ENCODE assay signal across 18 cellular contexts in genomic region chr1:19053486-19053885, GRCh38.
DNase-seq lines count a peak whose midpoint lies in the region; ATAC-seq, FAIRE-seq and TF ChIP-seq lines count a peak whose summit lies in the region.
"Had no signal": no experiment of that assay in that cellular context is flagged by ENCODE, and none has a peak within 500 bp of the region (broad histone marks: within the 10 kb centered on the region; RNA-seq: fewer than 3 reads in every experiment).

No MANE protein-coding gene starts in this region.

- H3K4ac ChIP-seq in H1 (replicated peaks; ENCODE audit: insufficient read length, low read depth, low read length) = no peak overlapping the region

- H2BK15ac ChIP-seq in H1 (ENCODE audit: low read length) = peak overlapping the region; percentile 61; the same call in 1 of the 2 replicates

- H4K8ac ChIP-seq in H1 (ENCODE audit: extremely low read depth, insufficient read depth, low read length) = no peak overlapping the region

- ATAC-seq in SK-N-SH treated with all-trans-retinoic acid at 6 μM for 48 hours = peak; percentile 9; the same call in 1 of the 3 replicates
- no peak; the same call in 2 of the 3 replicates for ATAC-seq in GM23338

- no peak for FAIRE-seq in H1 (lab: Jason Lieb, UNC)
- FAIRE-seq: A204.1, D721Med had no signal

- TF ChIP-seq EP300 in SK-N-SH (IDR thresholded peaks at IDR 0.05; ENCODE audit: borderline replicate concordance in 1 of 2, low read depth in 1 of 2, low read length in 1 of 2) (no peak), H1 (IDR thresholded peaks at IDR 0.05; ENCODE audit: borderline replicate concordance in 1 of 2, low read depth in 2 of 2, low read length in 2 of 2) (no peak), suprapubic skin (IDR thresholded peaks at IDR 0.05) (no peak)

- no peak overlapping the region for H3K27ac ChIP-seq in SK-N-SH (ENCODE audit: low read depth in 2 of 2, low read length in 1 of 2)
- no peak overlapping the region for H3K27ac ChIP-seq in H1 (ENCODE audit: low read depth, low read length)
- H3K27ac ChIP-seq in suprapubic skin = peak overlapping the region; percentile 24
- no peak overlapping the region for H3K27ac ChIP-seq in GM23338 (ENCODE audit: low read depth)

- DNase-seq in SK-N-SH = no peak
- DNase-seq in NCI-H345 (lab: John Stamatoyannopoulos, UW) = peak; percentile 71
- DNase-seq in H1 (ENCODE audit: low read depth in 1 of 2, low spot score in 2 of 2) = no peak
- no peak for DNase-seq in suprapubic skin (ENCODE audit: low spot score in 2 of 2)
- no peak for DNase-seq in islet precursor cell
- DNase-seq in GM23338 (ENCODE audit: low spot score) = no peak
- no peak for DNase-seq in NCI-H524 treated with DMSO at 0.1 percent for 48 hours (lab: John Stamatoyannopoulos, UW)
- DNase-seq: C1 segment of cervical spinal cord; CD8-positive, alpha-beta memory T cell; DMS79 treated with DMSO at 0.1 percent for 48 hours; KBM-7; NCI-H2029; NCI-H446; Right ventricle myocardium superior had no signal

- CTCF ChIA-PET in SK-N-SH (lab: Yijun Ruan, JAX) (interaction anchor here (1.3 to 1.5 kb wide), 4 partner anchors 11 to 170 kb away, joined by 3 to 8 read pairs (median 4); no protein-coding TSS in a partner anchor), H1 (lab: Charles Lee; ENCODE audit: partially characterized antibody) (interaction anchor here (0.6 to 3.1 kb wide), 11 partner anchors 12 to 1094 kb away, joined by 3 to 18 read pairs (median 6); no protein-coding TSS in a partner anchor)

- H3K27ac Mint-ChIP-seq in GM23338 = no peak overlapping the region
- H3K27ac Mint-ChIP-seq: T-helper 1 cell treated with Interleukin-12 subunit alpha and Interleukin-12 subunit beta and Interleukin-4 antibody, amounts not matched to agents 30 μg/mL and 1 μg/mL, for 36 hours had no signal

- no peaks in the 10 kb centered on the region for H3K79me2 ChIP-seq in SK-N-SH (ENCODE audit: insufficient read depth)
- no peaks in the 10 kb centered on the region for H3K79me2 ChIP-seq in H1 (ENCODE audit: control insufficient read depth in 1 of 2, insufficient read depth in 2 of 2, low read length in 2 of 2)
- no peaks in the 10 kb centered on the region for H3K79me2 ChIP-seq in GM23338 (replicated peaks; ENCODE audit: insufficient read depth)

- H2BK120ac ChIP-seq in H1 (replicated peaks; ENCODE audit: low read depth, low read length) = no peak overlapping the region

- H3K9me2 ChIP-seq in SK-N-SH (no peaks in the 10 kb centered on the region), GM23338 (ENCODE audit: insufficient read depth) (0 out of 2 replicates have a peak, but pooled peaks cover 2% of the 10 kb centered on the region)

- H3K27me3 ChIP-seq in SK-N-SH (ENCODE audit: insufficient read depth) (no peaks in the 10 kb centered on the region), H1 (replicated peaks in 1 of 4; ENCODE audit: control insufficient read depth in 3 of 4, extremely low read depth in 1 of 4, insufficient read depth in 3 of 4, low read length in 3 of 4) (no peaks in the 10 kb centered on the region), suprapubic skin (peaks cover 35% of the 10 kb centered on the region), GM23338 (ENCODE audit: insufficient read depth) (no peaks in the 10 kb centered on the region)

- peaks cover 17% of the 10 kb centered on the region for H3K27me3 Mint-ChIP-seq in GM23338 (ENCODE audit: insufficient read depth, low read depth, poor library complexity)

- peaks cover 2% of the 10 kb centered on the region; the same call in 1 of the 3 replicates for H3K9me3 Mint-ChIP-seq in GM23338
- H3K9me3 Mint-ChIP-seq: CD8-positive, alpha-beta memory T cell; T-helper 1 cell treated with Interleukin-12 subunit alpha and Interleukin-12 subunit beta and Interleukin-4 antibody, amounts not matched to agents 30 μg/mL and 1 μg/mL, for 36 hours had no signal

- no peak overlapping the region for H2BK20ac ChIP-seq in H1 (ENCODE audit: low read length)

- 53% methylated on average over 8 of the region's 8 CpGs for WGBS in SK-N-SH (ENCODE audit: low lambda C conversion rate)
- WGBS in H1 (ENCODE audit: extremely low coverage in 1 of 2, insufficient coverage in 1 of 2, insufficient read length in 1 of 2, insufficient replicate concordance in 2 of 2, low coverage in 1 of 2, low lambda C conversion rate in 2 of 2, missing lambda C conversion rate in 1 of 2), 2 experiments = 79% methylated on average over 8 of the region's 8 CpGs; no CpG with 5 or more reads in 1 of the 2 experiments
- 33% methylated on average over 7 of the region's 8 CpGs for WGBS in suprapubic skin

- H4K20me1 ChIP-seq in SK-N-SH (ENCODE audit: insufficient read depth) (no peaks in the 10 kb centered on the region), H1 (replicated peaks in 1 of 2; ENCODE audit: control insufficient read depth in 1 of 2, insufficient read depth in 2 of 2, low read length in 2 of 2) (no peaks in the 10 kb centered on the region), GM23338 (replicated peaks; ENCODE audit: insufficient read depth) (no peaks in the 10 kb centered on the region)

- TF ChIP-seq RAD21 in SK-N-SH (IDR thresholded peaks at IDR 0.05; ENCODE audit: low read length) (no peak), H1 (IDR thresholded peaks at IDR 0.05 in 1 of 2, conservative IDR thresholded peaks at IDR 0.05 in 1 of 2; ENCODE audit: low read depth in 2 of 2, low read length in 2 of 2) (no peak)

- H3K36me3 ChIP-seq in SK-N-SH (replicated peaks in 1 of 2; ENCODE audit: control insufficient read depth in 1 of 2, insufficient read depth in 2 of 2, low read length in 1 of 2) (no peaks in the 10 kb centered on the region), H1 (ENCODE audit: control insufficient read depth in 2 of 4, insufficient read depth in 4 of 4, low read length in 3 of 4) (no peaks in the 10 kb centered on the region), suprapubic skin (no peaks in the 10 kb centered on the region), GM23338 (ENCODE audit: insufficient read depth) (no peaks in the 10 kb centered on the region)

- TF ChIP-seq CTCF in SK-N-SH (IDR thresholded peaks at IDR 0.05) (no peak), H1 (IDR thresholded peaks at IDR 0.05; ENCODE audit: control extremely low read depth in 1 of 3, insufficient read depth in 1 of 3, low read depth in 1 of 3, low read length in 3 of 3) (no peak), suprapubic skin (IDR thresholded peaks at IDR 0.05) (no peak), GM23338 (conservative IDR thresholded peaks at IDR 0.05; ENCODE audit: low read depth in 2 of 2) (no peak)

- H3K14ac ChIP-seq in H1 (ENCODE audit: insufficient read length) = no peak overlapping the region

- no peaks in the 10 kb centered on the region for H3K23me2 ChIP-seq in H1 (ENCODE audit: low read depth, low read length)

- no peaks in the 10 kb centered on the region; the same call in 2 of the 3 replicates for H3K36me3 Mint-ChIP-seq in GM23338 (ENCODE audit: low read depth)
- H3K36me3 Mint-ChIP-seq: CD8-positive, alpha-beta memory T cell had no signal

- H3K4me1 ChIP-seq in SK-N-SH (ENCODE audit: control insufficient read depth in 1 of 2, insufficient read depth in 2 of 2, low read depth in 1 of 2, low read length in 1 of 2) (no peaks in the 10 kb centered on the region; a peak in 2 of 4 replicates), H1 (replicated peaks in 1 of 4; ENCODE audit: control insufficient read depth in 3 of 4, insufficient read depth in 4 of 4, low read length in 3 of 4) (peaks cover 0 to 3% (median 0%) of the 10 kb centered on the region in 4 experiments; a peak in 2 of 7 replicates), suprapubic skin (peaks cover 30% of the 10 kb centered on the region), GM23338 (ENCODE audit: insufficient read depth) (no peaks in the 10 kb centered on the region)

- H4K91ac ChIP-seq in H1 (replicated peaks; ENCODE audit: insufficient read length, low read length) = no peak overlapping the region

- H2BK5ac ChIP-seq in H1 (ENCODE audit: low read depth, low read length) = no peak overlapping the region

- POLR2A ChIA-PET in SK-N-SH (lab: Yijun Ruan, JAX) = no interaction called here
- POLR2A ChIA-PET in H1 (lab: Charles Lee; ENCODE audit: partially characterized antibody) = interaction anchor here (0.6 to 1.9 kb wide), 3 partner anchors 10 to 41 kb away, joined by 3 to 5 read pairs (median 4); no protein-coding TSS in a partner anchor

- H3K79me1 ChIP-seq in H1 (ENCODE audit: low read depth, low read length) = peaks cover 2% of the 10 kb centered on the region; the same call in 1 of the 2 replicates

- no peak overlapping the region for H3K56ac ChIP-seq in H1 (replicated peaks; ENCODE audit: insufficient read length, low read depth, low read length)

- no peak overlapping the region for H3K18ac ChIP-seq in H1 (ENCODE audit: extremely low read depth, low read length)

- H3F3A ChIP-seq in SK-N-SH (replicated peaks; ENCODE audit: insufficient read depth) (peaks cover 4% of the 10 kb centered on the region), GM23338 (replicated peaks; ENCODE audit: low read depth) (no peaks in the 10 kb centered on the region)

- H3K9ac ChIP-seq in SK-N-SH (no peak overlapping the region), H1 (replicated peaks in 1 of 4; ENCODE audit: extremely low read depth in 1 of 4, low read depth in 3 of 4, low read length in 3 of 4) (no peak overlapping the region; a peak in 1 of 7 replicates)

- H3K9me3 ChIP-seq in SK-N-SH = no peaks in the 10 kb centered on the region
- H3K9me3 ChIP-seq in H1 (ENCODE audit: insufficient read depth in 2 of 2, low read depth in 1 of 2, low read length in 1 of 2) = no peaks in the 10 kb centered on the region
- H3K9me3 ChIP-seq in suprapubic skin = no peaks in the 10 kb centered on the region

- TF ChIP-seq POLR2A in H1 (IDR thresholded peaks at IDR 0.05; ENCODE audit: control extremely low read depth in 1 of 2, low read depth in 2 of 2, low read length in 2 of 2) (no peak), suprapubic skin (IDR thresholded peaks at IDR 0.05) (no peak)

- H2AK5ac ChIP-seq in H1 (ENCODE audit: low read depth, low read length) = no peak overlapping the region

- no peak overlapping the region for H3K23ac ChIP-seq in H1 (ENCODE audit: insufficient read length)

- H2BK12ac ChIP-seq in H1 (ENCODE audit: low read depth, low read length) = no peak overlapping the region

- H3K4me3 Mint-ChIP-seq in GM23338 = no peak overlapping the region
- H3K4me3 Mint-ChIP-seq: CD8-positive, alpha-beta memory T cell; T-helper 1 cell treated with Interleukin-12 subunit alpha and Interleukin-12 subunit beta and Interleukin-4 antibody, amounts not matched to agents 30 μg/mL and 1 μg/mL, for 36 hours had no signal

- H2AFZ ChIP-seq in SK-N-SH (ENCODE audit: low read depth) = no peak overlapping the region
- no peak overlapping the region for H2AFZ ChIP-seq in H1 (ENCODE audit: low read length)
- no peak overlapping the region for H2AFZ ChIP-seq in GM23338

- H3K4me2 ChIP-seq in SK-N-SH (no peak overlapping the region), H1 (ENCODE audit: insufficient read depth in 1 of 2, low read depth in 2 of 2, low read length in 2 of 2) (no peak overlapping the region), GM23338 (no peak overlapping the region)

- H3K4me3 ChIP-seq in SK-N-SH (ENCODE audit: low read depth in 2 of 2, low read length in 1 of 2) = no peak overlapping the region
- no peak overlapping the region for H3K4me3 ChIP-seq in H1 (ENCODE audit: extremely low read depth in 1 of 4, insufficient read depth in 2 of 4, low read depth in 3 of 4, low read length in 4 of 4)
- H3K4me3 ChIP-seq in suprapubic skin = no peak overlapping the region
- no peak overlapping the region for H3K4me3 ChIP-seq in GM23338

- H3K4me1 Mint-ChIP-seq in GM23338 = peaks cover 2% of the 10 kb centered on the region; the same call in 1 of the 3 replicates

- no peak overlapping the region for H4K5ac ChIP-seq in H1 (ENCODE audit: insufficient read length, low read depth, low read length)
